15 cellular contexts compared by ENCODE assay signal in the genomic region with DNA sequence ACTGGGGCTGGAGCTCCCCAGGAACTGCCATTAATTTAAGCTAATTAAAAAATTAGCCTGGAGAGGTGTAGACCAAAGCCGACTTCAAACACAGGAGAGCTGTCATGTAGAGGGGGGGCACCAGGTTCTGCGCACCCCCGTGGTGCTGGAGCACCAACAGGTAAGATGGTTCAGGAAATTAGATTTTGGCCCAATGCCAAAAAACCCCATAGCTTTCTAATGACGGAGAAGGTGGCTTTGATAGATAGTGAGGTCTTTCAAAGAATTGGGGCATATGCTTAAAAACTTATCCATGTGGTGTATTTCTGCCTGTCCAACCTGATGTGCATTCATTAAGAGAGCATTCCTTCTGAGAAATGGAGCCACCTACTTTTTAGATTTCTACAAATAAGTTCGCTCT.
"Had no signal": no experiment of that assay in that cellular context is flagged by ENCODE, and none has a peak within 500 bp of the region (broad histone marks: within the 10 kb centered on the region; RNA-seq: fewer than 3 reads in every experiment).

No MANE protein-coding gene starts in this region.

- H3K27ac ChIP-seq: brain microvascular endothelial cell, epithelial cell of prostate, hepatocyte, neural progenitor cell, pancreas had no signal

- DNase-seq: activated CD4-positive, alpha-beta T cell treated with anti-CD3 and anti-CD28 coated beads, Interleukin-2, amount 50 U/mL, for 4 hours; activated CD8-positive, alpha-beta memory T cell treated with anti-CD3 and anti-CD28 coated beads, Interleukin-2, amount 10 ng/mL, durations not matched to agents 7 days and 5 days; activated gamma-delta T cell; activated naive CD8-positive, alpha-beta T cell treated with anti-CD3 and anti-CD28 coated beads for 36 hours; activated T-cell treated with anti-CD3 and anti-CD28 coated beads, Interleukin-2, amount 50 U/mL, for 4 hours; brain microvascular endothelial cell; effector memory CD8-positive, alpha-beta T cell; pancreas; stimulated activated CD4-positive, alpha-beta T cell treated with anti-CD3 and anti-CD28 coated beads, Interleukin-4, amount 100 ng/mL, for 4 hours; stimulated activated naive CD8-positive, alpha-beta T cell treated with anti-CD3 and anti-CD28 coated beads, Interleukin-15, amount 100 ng/mL, for 72 hours had no signal

- H3K4me1 ChIP-seq: neural progenitor cell, pancreas had no signal

- H3K4me2 ChIP-seq: hepatocyte, neural progenitor cell had no signal

- H3K4me3 Mint-ChIP-seq: activated CD8-positive, alpha-beta memory T cell treated with anti-CD3 and anti-CD28 coated beads, Interleukin-2, amount 10 ng/mL, durations not matched to agents 7 days and 5 days; activated naive CD8-positive, alpha-beta T cell treated with anti-CD3 and anti-CD28 coated beads for 36 hours; activated T-cell treated with anti-CD3 and anti-CD28 coated beads, Interleukin-2, amount 50 U/mL, for 4 hours; dendritic cell treated with granulocyte-macrophage colony-stimulating factor and Interleukin-4, amounts not matched to agents 40 ng/mL and 50 ng/mL, for 4 days; effector memory CD8-positive, alpha-beta T cell; mesothelial cell of epicardium; neural progenitor cell; stimulated activated naive CD8-positive, alpha-beta T cell treated with anti-CD3 and anti-CD28 coated beads, Interleukin-15, amount 100 ng/mL, for 72 hours had no signal

- H3K79me2 ChIP-seq: hepatocyte had no signal

- H3K4me1 Mint-ChIP-seq: activated CD8-positive, alpha-beta memory T cell treated with anti-CD3 and anti-CD28 coated beads, Interleukin-2, amount 10 ng/mL, durations not matched to agents 7 days and 5 days; activated naive CD8-positive, alpha-beta T cell treated with anti-CD3 and anti-CD28 coated beads for 36 hours; stimulated activated naive CD8-positive, alpha-beta T cell treated with anti-CD3 and anti-CD28 coated beads, Interleukin-15, amount 100 ng/mL, for 72 hours had no signal

- H3K27me3 ChIP-seq: brain microvascular endothelial cell, hepatocyte, neural progenitor cell, pancreas had no signal

- H2AFZ ChIP-seq: hepatocyte, neural progenitor cell had no signal

- H3K9ac ChIP-seq: neural progenitor cell had no signal

- H3K9me3 Mint-ChIP-seq: activated T-cell treated with anti-CD3 and anti-CD28 coated beads, Interleukin-2, amount 50 U/mL, for 4 hours; effector memory CD8-positive, alpha-beta T cell had no signal

- ATAC-seq: activated CD8-positive, alpha-beta memory T cell treated with anti-CD3 and anti-CD28 coated beads, Interleukin-2, amount 10 ng/mL, durations not matched to agents 7 days and 5 days; activated T-cell treated with anti-CD3 and anti-CD28 coated beads, Interleukin-2, amount 50 U/mL, for 4 hours; effector memory CD8-positive, alpha-beta T cell; pancreas; stimulated activated naive CD8-positive, alpha-beta T cell treated with anti-CD3 and anti-CD28 coated beads, Interleukin-15, amount 100 ng/mL, for 72 hours had no signal

- H3K36me3 ChIP-seq: brain microvascular endothelial cell, neural progenitor cell, pancreas had no signal

- H3K27ac Mint-ChIP-seq: activated CD8-positive, alpha-beta memory T cell treated with anti-CD3 and anti-CD28 coated beads, Interleukin-2, amount 10 ng/mL, durations not matched to agents 7 days and 5 days; activated naive CD8-positive, alpha-beta T cell treated with anti-CD3 and anti-CD28 coated beads for 36 hours; dendritic cell treated with granulocyte-macrophage colony-stimulating factor and Interleukin-4, amounts not matched to agents 40 ng/mL and 50 ng/mL, for 4 days; effector memory CD8-positive, alpha-beta T cell; mesothelial cell of epicardium; neural progenitor cell; stimulated activated naive CD8-positive, alpha-beta T cell treated with anti-CD3 and anti-CD28 coated beads, Interleukin-15, amount 100 ng/mL, for 72 hours had no signal

- H3K36me3 Mint-ChIP-seq: activated CD8-positive, alpha-beta memory T cell treated with anti-CD3 and anti-CD28 coated beads, Interleukin-2, amount 10 ng/mL, durations not matched to agents 7 days and 5 days; activated naive CD8-positive, alpha-beta T cell treated with anti-CD3 and anti-CD28 coated beads for 36 hours; mesothelial cell of epicardium; neural progenitor cell had no signal

- H3K9me3 ChIP-seq: pancreas had no signal

- H3K4me3 ChIP-seq: hepatocyte, neural progenitor cell, pancreas had no signal
